Comparison of ENCODE assay signal across 10 cellular contexts in the genomic region with DNA sequence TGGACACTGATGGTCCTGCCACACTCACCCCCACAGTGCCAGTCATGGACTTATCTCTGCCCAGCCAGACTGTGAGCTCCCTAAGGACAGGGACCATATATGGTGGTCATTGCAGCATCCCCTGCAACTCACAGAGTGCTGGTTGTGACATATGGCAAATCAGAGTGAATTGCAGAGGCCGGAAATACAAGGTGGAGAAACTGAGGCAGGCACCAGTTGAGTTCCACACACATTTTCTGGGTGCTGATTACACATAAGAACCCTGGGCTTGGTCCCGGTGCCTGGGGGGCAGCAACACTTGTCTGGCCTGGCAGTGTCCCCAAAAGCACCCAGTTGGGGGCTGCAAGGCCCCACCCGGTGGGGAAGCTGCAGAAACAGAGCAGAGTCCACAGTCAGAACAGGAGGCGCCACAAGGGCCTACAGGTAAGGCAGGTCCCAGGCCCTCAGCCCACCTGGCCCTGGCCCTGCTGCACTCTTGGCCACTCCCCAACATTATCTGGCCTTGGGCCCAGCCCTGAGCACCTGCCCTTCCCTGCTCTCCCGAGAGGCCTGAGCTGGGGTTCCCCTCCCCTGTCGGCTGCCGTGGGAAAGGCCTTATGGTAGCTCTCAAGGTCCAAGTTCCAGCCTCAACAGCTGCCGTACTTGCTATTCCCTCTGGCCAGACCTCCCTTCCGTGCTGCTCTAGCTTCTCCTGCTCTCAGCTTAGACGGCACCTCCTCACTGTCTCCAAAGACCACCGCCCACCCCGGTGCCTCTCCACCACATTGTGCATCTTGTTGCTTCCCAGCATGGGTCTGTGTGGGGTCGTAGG.
DNase-seq lines count a peak whose midpoint lies in the region; ATAC-seq and TF ChIP-seq lines count a peak whose summit lies in the region.
"Had no signal": no experiment of that assay in that cellular context is flagged by ENCODE, and none has a peak within 500 bp of the region (broad histone marks: within the 10 kb centered on the region; RNA-seq: fewer than 3 reads in every experiment).

No MANE protein-coding gene starts in this region.

- in situ Hi-C loops in KBM-7 (cut with MboI; ENCODE audit: low pct_unique_long_range_greater_than_20kb, low sequenced_read_pairs): no loop called here

- no peak overlapping the region for H3K4me3 ChIP-seq in heart right ventricle
- no peak overlapping the region for H3K4me3 ChIP-seq in psoas muscle

- TF ChIP-seq CTCF in heart right ventricle (IDR thresholded peaks at IDR 0.05) (no peak), psoas muscle (IDR thresholded peaks at IDR 0.05) (no peak)

- H3K27me3 ChIP-seq in heart right ventricle (peaks cover 0 to 3% (median 0%) of the 10 kb centered on the region in 7 donors), psoas muscle (ENCODE audit: insufficient read depth in 3 of 3, low read length in 2 of 3) (no peaks in the 10 kb centered on the region)

- H3K9me3 ChIP-seq in heart right ventricle (peaks cover 0 to 5% (median 0%) of the 10 kb centered on the region in 11 donors), psoas muscle (no peaks in the 10 kb centered on the region)

- 58 to 63% methylated on average over 13 of the region's 13 CpGs for WGBS in heart right ventricle, 2 donors
- 49 to 51% (median 50%) methylated on average over 12 to 13 of the region's 13 CpGs for WGBS in psoas muscle, 3 donors

- H3K36me3 ChIP-seq in heart right ventricle (no peaks in the 10 kb centered on the region), psoas muscle (ENCODE audit: insufficient read depth in 1 of 2, low read depth in 1 of 2) (no peaks in the 10 kb centered on the region)

- H3K4me1 ChIP-seq in heart right ventricle (peaks cover 0 to 17% (median 2%) of the 10 kb centered on the region in 9 donors), psoas muscle (peaks cover 14% of the 10 kb centered on the region)
- H3K4me1 ChIP-seq: parathyroid adenoma had no signal

- intact Hi-C loops in heart right ventricle (cut with DNase I): no loop called here
- intact Hi-C loops in psoas muscle (cut with DNase I): no loop called here

- DNase-seq in HT-29 (ENCODE audit: low spot score): peak; percentile 89
- DNase-seq in NCI-H2196 (lab: John Stamatoyannopoulos, UW; ENCODE audit: unreplicated experiment): peak; percentile 76
- DNase-seq in heart right ventricle: no peak
- no peak for DNase-seq in psoas muscle
- no peak for DNase-seq in HUDEP-2 (lab: John Stamatoyannopoulos, UW; ENCODE audit: unreplicated experiment in 76 of 76)
- DNase-seq in KBM-7: no peak
- no peak for DNase-seq in NCI-H187 (lab: John Stamatoyannopoulos, UW)
- no peak for DNase-seq in SK-N-DZ (ENCODE audit: low spot score)
- DNase-seq: NCI-H1930 had no signal

- H3K27ac ChIP-seq in heart right ventricle: no peak overlapping the region
- H3K27ac ChIP-seq in psoas muscle: no peak overlapping the region
- H3K27ac ChIP-seq: parathyroid adenoma had no signal

- ATAC-seq in heart right ventricle: peak in 5 of 8 donors; percentile 24 to 52 (median 39)
- ATAC-seq in psoas muscle: peak; percentile 16 to 32 (median 29)

Comparison
In these comparisons a context has a peak if more than half of its experiments do, and no peak if none do; other contexts are left out.
1. DNase-seq: peak in HT-29 (single experiment) and NCI-H2196 (single experiment); none in heart right ventricle (0 of 2), psoas muscle (0 of 2), HUDEP-2 (0 of 76), KBM-7 (single experiment), NCI-H187 (0 of 2) and SK-N-DZ (single experiment).